Comparison of ENCODE assay signal across 8 cellular contexts in genomic region chr1:162631546-162632233, GRCh38. TPM values are rescaled to one million over a fixed set of nuclear protein-coding genes. Genes with fewer than 3 reads are reported as not detected.
DNase-seq lines count a peak whose midpoint lies in the region; ATAC-seq and TF ChIP-seq lines count a peak whose summit lies in the region.

No MANE protein-coding gene starts in this region.

- peaks cover 78% of the 10 kb centered on the region for H3K4me1 Mint-ChIP-seq in chondrocyte (ENCODE audit: low read depth)
- H3K4me1 Mint-ChIP-seq in T-helper 17 cell: peaks cover 6% of the 10 kb centered on the region

- 63 to 69% methylated on average over 11 of the region's 11 CpGs for WGBS in lung, 2 donors
- WGBS in tibial nerve, 2 donors: 13 to 15% methylated on average over 11 of the region's 11 CpGs

- H3K27me3 ChIP-seq in lung (ENCODE audit: control insufficient read depth, insufficient read depth) (no peaks in the 10 kb centered on the region), tibial nerve (no peaks in the 10 kb centered on the region)

- CTCF ChIA-PET in GM10248 (lab: Yijun Ruan, JAX): interaction anchor here (0.9 to 6.9 kb wide), 18 partner anchors 9 to 169 kb away, joined by 3 to 56 read pairs (median 4); no protein-coding TSS in a partner anchor

- H3K4me1 ChIP-seq in lung (ENCODE audit: control insufficient read depth in 2 of 2, insufficient read depth in 2 of 2, low read length in 2 of 2) (peaks cover 0 to 4% of the 10 kb centered on the region in 2 donors), tibial nerve (peaks cover 0 to 49% (median 13%) of the 10 kb centered on the region in 4 donors)

- peak overlapping the region; percentile 50 to 89 for H3K27ac ChIP-seq in lung (ENCODE audit: low read depth in 1 of 2, low read length in 1 of 2)
- peak overlapping the region; percentile 68 to 93 (median 79) for H3K27ac ChIP-seq in tibial nerve

- POLR2A ChIA-PET in GM10248 (lab: Yijun Ruan, JAX): interaction anchor here (0.7 kb wide), 2 partner anchors 26 to 704 kb away, joined by 3 to 6 read pairs; no protein-coding TSS in a partner anchor

- TF ChIP-seq POLR2A in tibial nerve (IDR thresholded peaks at IDR 0.05): peak in 1 of 2 donors; percentile 43

- H3K36me3 Mint-ChIP-seq in chondrocyte (ENCODE audit: low read depth): no peaks in the 10 kb centered on the region
- peaks cover 8% of the 10 kb centered on the region for H3K36me3 Mint-ChIP-seq in T-helper 17 cell (ENCODE audit: low read depth)

- H3K27me3 Mint-ChIP-seq in chondrocyte (ENCODE audit: low read depth) (no peaks in the 10 kb centered on the region), T-helper 17 cell (peaks cover 54% of the 10 kb centered on the region)

- no peak overlapping the region for H3K4me3 ChIP-seq in lung
- peak overlapping the region; percentile 28 to 56 (median 43) for H3K4me3 ChIP-seq in tibial nerve

- H3K9me3 Mint-ChIP-seq in chondrocyte (ENCODE audit: low read depth): no peaks in the 10 kb centered on the region

- TF ChIP-seq CTCF in chondrocyte (IDR thresholded peaks at IDR 0.05) (no peak), lung (IDR thresholded peaks at IDR 0.05; ENCODE audit: control extremely low read depth, extremely low read depth) (no peak), tibial nerve (IDR thresholded peaks at IDR 0.05) (no peak), GM10248 (IDR thresholded peaks at IDR 0.05; ENCODE audit: control extremely low read depth, extremely low read depth, low read depth, missing control alignments) (no peak)

- no peaks in the 10 kb centered on the region for H3K36me3 ChIP-seq in lung (ENCODE audit: control insufficient read depth in 2 of 2, insufficient read depth in 2 of 2, low read length in 2 of 2)
- H3K36me3 ChIP-seq in tibial nerve: no peaks in the 10 kb centered on the region

- peak; percentile 35 for ATAC-seq in lung (ENCODE audit: insufficient read depth, low FRiP score)
- ATAC-seq in T-helper 17 cell: no peak

- H3K9me3 ChIP-seq in lung (ENCODE audit: control insufficient read depth in 2 of 2, insufficient read depth in 1 of 2, low read length in 1 of 2) (no peaks in the 10 kb centered on the region), tibial nerve (no peaks in the 10 kb centered on the region), T-helper 17 cell (ENCODE audit: control insufficient read depth, low read length, poor library complexity, severe bottlenecking) (no peaks in the 10 kb centered on the region)

- peak overlapping the region; percentile 86 for H3K4me3 Mint-ChIP-seq in chondrocyte (ENCODE audit: unreplicated experiment)
- H3K4me3 Mint-ChIP-seq in T-helper 17 cell: no peak overlapping the region

- H3K27ac Mint-ChIP-seq in chondrocyte (ENCODE audit: unreplicated experiment) (peak overlapping the region; percentile 98), T-helper 17 cell (no peak overlapping the region)

- TF ChIP-seq EP300 in tibial nerve (IDR thresholded peaks at IDR 0.05): peak in 1 of 2 donors; percentile 50

- peak; percentile 80 for DNase-seq in HT1080 (ENCODE audit: low read depth)
- no peak for DNase-seq in chondrocyte (ENCODE audit: low spot score)
- no peak for DNase-seq in lung (ENCODE audit: low spot score)
- DNase-seq in tibial nerve (ENCODE audit: low spot score in 2 of 2): peak in 1 of 2 donors; percentile 46
- no peak for DNase-seq in DMS53 treated with DMSO at 0.1 percent for 48 hours (lab: John Stamatoyannopoulos, UW; ENCODE audit: unreplicated experiment)
- DNase-seq in T-helper 17 cell: no peak
- DNase-seq in NCI-H345 (lab: John Stamatoyannopoulos, UW): no peak
- DNase-seq in GM10248 (ENCODE audit: extremely low spot score): no peak

RNA-seq across cellular contexts. Expression of gene DDR2, which starts 0.6 kb away (rescaled TPM):
- total RNA-seq in HT1080 (2014; rRNA removed; shearing (Covaris generic)): 29.0 and 34.4 TPM in 2 replicates
- polyA plus RNA-seq in HT1080 (2015; cell fraction: cytosol; rRNA removed): 26.0 and 35.8 TPM in 2 replicates
- 126 and 130 TPM in 2 replicates for polyA plus RNA-seq in HT1080 (2015; cell fraction: nucleus; rRNA removed)
- 103 to 182 TPM (median 172 TPM) in 3 replicates for total RNA-seq in chondrocyte
- 10 to 100 TPM; 29.2 to 55.7 TPM for total RNA-seq in lung
- polyA plus RNA-seq in lung: 1 to 10 TPM; 2.3 to 6.0 TPM
- 100 to 1,000 TPM in 2 of 4 donors, 10 to 100 TPM in 2; 76.5 to 120 (median 103) TPM for total RNA-seq in tibial nerve
- under 1 TPM; 0.22 to 0.26 TPM for total RNA-seq in T-helper 17 cell

Comparison
In these comparisons a context has a peak if more than half of its experiments do, and no peak if none do; other contexts are left out.
1. RNA of gene DDR2, which starts 0.6 kb away (total RNA-seq): 103 to 182 TPM in chondrocyte, 76.5 to 120 TPM in tibial nerve, 29.2 to 55.7 TPM in lung and 29.0 to 34.4 TPM in HT1080; 0.22 to 0.26 TPM in T-helper 17 cell; every median in the first group is over 10 times any median in the second.